ENCODE assay signal across 1 cellular context in genomic region chr17:82004485-82005455, GRCh38.
TF ChIP-seq lines count a peak whose summit lies in the region.

No MANE protein-coding gene starts in this region.

TF ChIP-seq in HepG2, 621 proteins besides CTCF, POLR2A, EP300 and RAD21 (continued from another document):
- TF ChIP-seq POLR2G (IDR thresholded peaks at IDR 0.05; ENCODE audit: low read depth, low read length) (peak; percentile 10; the same call in 1 of the 2 replicates), KDM1A (CRISPR knock-in tag; IDR thresholded peaks at IDR 0.05) (no peak), JUNB (CRISPR knock-in tag; IDR thresholded peaks at IDR 0.05; ENCODE audit: borderline replicate concordance) (no peak), RNF2 (conservative IDR thresholded peaks at IDR 0.05; ENCODE audit: low read depth) (no peak), SOX6 (IDR thresholded peaks at IDR 0.05) (no peak), SOX6 (CRISPR knock-in tag; IDR thresholded peaks at IDR 0.05) (no peak), RBM22 (optimal IDR thresholded peaks at IDR 0.05; ENCODE audit: low read length) (peak; percentile 80), NFE2L2 (IDR thresholded peaks at IDR 0.05; ENCODE audit: low read length) (no peak), FOSL2 (CRISPR knock-in tag; IDR thresholded peaks at IDR 0.05) (0 out of 2 replicates have a peak, but pooled peaks have one; percentile 2)
- TF ChIP-seq, protein P1, sequence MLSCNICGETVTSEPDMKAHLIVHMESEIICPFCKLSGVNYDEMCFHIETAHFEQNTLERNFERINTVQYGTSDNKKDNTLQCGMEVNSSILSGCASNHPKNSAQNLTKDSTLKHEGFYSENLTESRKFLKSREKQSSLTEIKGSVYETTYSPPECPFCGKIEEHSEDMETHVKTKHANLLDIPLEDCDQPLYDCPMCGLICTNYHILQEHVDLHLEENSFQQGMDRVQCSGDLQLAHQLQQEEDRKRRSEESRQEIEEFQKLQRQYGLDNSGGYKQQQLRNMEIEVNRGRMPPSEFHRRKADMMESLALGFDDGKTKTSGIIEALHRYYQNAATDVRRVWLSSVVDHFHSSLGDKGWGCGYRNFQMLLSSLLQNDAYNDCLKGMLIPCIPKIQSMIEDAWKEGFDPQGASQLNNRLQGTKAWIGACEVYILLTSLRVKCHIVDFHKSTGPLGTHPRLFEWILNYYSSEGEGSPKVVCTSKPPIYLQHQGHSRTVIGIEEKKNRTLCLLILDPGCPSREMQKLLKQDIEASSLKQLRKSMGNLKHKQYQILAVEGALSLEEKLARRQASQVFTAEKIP (CRISPR knock-in tag; IDR thresholded peaks at IDR 0.05; ENCODE audit: borderline replicate concordance), result no peak
- TF ChIP-seq, protein P2, sequence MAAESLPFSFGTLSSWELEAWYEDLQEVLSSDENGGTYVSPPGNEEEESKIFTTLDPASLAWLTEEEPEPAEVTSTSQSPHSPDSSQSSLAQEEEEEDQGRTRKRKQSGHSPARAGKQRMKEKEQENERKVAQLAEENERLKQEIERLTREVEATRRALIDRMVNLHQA (CRISPR knock-in tag; IDR thresholded peaks at IDR 0.05), result no peak
